8 cellular contexts compared by ENCODE assay signal in the genomic region with DNA sequence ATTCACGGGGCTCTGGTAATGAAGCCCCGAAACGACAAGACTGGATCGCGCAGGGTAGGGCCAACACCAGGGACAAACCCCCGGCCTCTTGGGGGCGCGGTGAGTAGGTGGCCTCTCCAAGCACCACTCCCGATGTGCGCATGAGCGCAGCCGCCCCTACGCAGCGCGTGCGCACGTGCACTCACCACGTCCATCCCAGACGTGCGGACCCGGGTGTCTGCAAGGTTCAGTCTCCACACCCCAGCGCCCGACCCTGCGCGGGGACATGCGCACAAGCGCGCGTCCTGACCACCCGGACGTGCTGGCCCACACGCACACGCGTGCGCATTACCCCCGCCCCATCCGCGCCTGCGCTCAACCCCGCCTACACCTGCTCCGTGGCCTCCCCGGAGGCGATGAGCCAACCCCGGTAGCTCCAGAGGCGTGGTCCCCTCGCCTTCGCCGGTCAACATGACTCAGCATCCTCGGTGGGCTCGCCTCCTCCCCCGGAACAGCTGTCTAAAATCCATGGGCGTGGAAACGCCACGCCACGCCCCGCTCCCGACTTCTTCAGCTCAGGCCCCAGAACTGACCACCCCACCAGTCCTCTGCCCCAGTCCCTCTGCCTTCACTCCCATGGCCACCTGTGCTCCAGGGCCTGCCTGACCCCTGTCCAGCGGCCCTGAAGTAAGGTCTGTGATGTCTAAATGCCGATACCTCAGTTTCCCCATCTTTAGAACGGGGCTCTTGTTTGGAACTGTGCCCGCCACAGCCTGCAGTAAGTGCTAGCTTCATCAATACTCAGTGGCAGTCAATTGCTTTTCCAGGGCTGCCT. TPM values are rescaled to one million over a fixed set of nuclear protein-coding genes. Genes with fewer than 3 reads are reported as not detected.
DNase-seq lines count a peak whose midpoint lies in the region; ATAC-seq, FAIRE-seq and TF ChIP-seq lines count a peak whose summit lies in the region.

No MANE protein-coding gene starts in this region.

- peak; percentile 51 for TF ChIP-seq CTCF in D721Med (IDR thresholded peaks at IDR 0.05; ENCODE audit: insufficient read depth, missing control alignments)
- peak; percentile 59 to 83 for TF ChIP-seq CTCF in endothelial cell of umbilical vein (IDR thresholded peaks at IDR 0.05; ENCODE audit: extremely low read depth in 1 of 2, insufficient read depth in 1 of 2, low read depth in 1 of 2, low read length in 2 of 2)

- no TSS peak for BruUV-seq in endothelial cell of umbilical vein (replicated peaks; lab: Mats Ljungman, UMichigan)

- dilution Hi-C loops in endothelial cell of umbilical vein (cut with MboI; ENCODE audit: extremely low pct_ligation_motif_present, low sequenced_read_pairs): no loop called here

- peak; percentile 95 for DNase-seq in D721Med (ENCODE audit: insufficient read length, low spot score)
- DNase-seq in NOMO-1 treated with dmso at 0.1 percent for 144 hours (lab: John Stamatoyannopoulos, UW; ENCODE audit: unreplicated experiment): peak; percentile 89
- DNase-seq in activated CD8-positive, alpha-beta memory T cell treated with anti-CD3 and anti-CD28 coated beads, Interleukin-2, amount 50 U/mL, for 24 hours (ENCODE audit: extremely low read depth): peak; percentile 96
- DNase-seq in endothelial cell of umbilical vein (ENCODE audit: low read depth, low spot score): peak; percentile 99
- peak; percentile 89 for DNase-seq in midbrain (lab: John Stamatoyannopoulos, UW)
- DNase-seq in stimulated activated CD8-positive, alpha-beta memory T cell treated with anti-CD3 and anti-CD28 coated beads, Interleukin-2, amount 100 ng/mL, for 1 hour (ENCODE audit: low read depth in 2 of 2): peak; percentile 86 to 87

- H3K4me2 ChIP-seq in endothelial cell of umbilical vein (ENCODE audit: insufficient read depth, low read length): peak overlapping the region; percentile 71

- no peaks in the 10 kb centered on the region for H3K9me1 ChIP-seq in endothelial cell of umbilical vein (replicated peaks; ENCODE audit: control insufficient read depth, extremely low read depth, insufficient read depth, low read length)

- no peaks in the 10 kb centered on the region for H4K20me1 ChIP-seq in endothelial cell of umbilical vein (replicated peaks; ENCODE audit: control insufficient read depth, extremely low read depth, insufficient read depth, low read length)

- ATAC-seq in GM21423 (IDR thresholded peaks at IDR 0.05; ENCODE audit: unreplicated experiment): peak; percentile 88

- H3K4me1 ChIP-seq in HUES48 (ENCODE audit: control insufficient read depth, insufficient read depth, low read length) (peaks cover 8% of the 10 kb centered on the region; the same call in 1 of the 2 replicates), endothelial cell of umbilical vein (ENCODE audit: control insufficient read depth, extremely low read depth, insufficient read depth, low read length) (peaks cover 11% of the 10 kb centered on the region)

- POLR2A ChIA-PET in endothelial cell of umbilical vein (lab: Charles Lee): no interaction called here

- TF ChIP-seq POLR2A in endothelial cell of umbilical vein (IDR thresholded peaks at IDR 0.05; ENCODE audit: low read depth, low read length): peak; percentile 88

- H3K9ac ChIP-seq in HUES48 (ENCODE audit: low read depth, low read length) (peak overlapping the region; percentile 63), endothelial cell of umbilical vein (replicated peaks; ENCODE audit: extremely low read depth, insufficient read depth, low read length) (peak overlapping the region; percentile 62)

- peak overlapping the region; percentile 35 for H2AFZ ChIP-seq in endothelial cell of umbilical vein (ENCODE audit: low read depth, low read length)

- H3K27me3 ChIP-seq in HUES48 (ENCODE audit: control insufficient read depth, insufficient read depth, low read length) (no peaks in the 10 kb centered on the region), endothelial cell of umbilical vein (ENCODE audit: control insufficient read depth in 2 of 2, insufficient read depth in 2 of 2, low read length in 2 of 2) (no peaks in the 10 kb centered on the region)

- H3K27ac ChIP-seq in HUES48 (ENCODE audit: low read depth, low read length): peak overlapping the region; percentile 83
- H3K27ac ChIP-seq in endothelial cell of umbilical vein (ENCODE audit: insufficient read depth, low read depth, low read length): peak overlapping the region; percentile 26

- H3K9me3 ChIP-seq in HUES48 (ENCODE audit: control insufficient read depth, insufficient read depth, low read length): no peaks in the 10 kb centered on the region
- no peaks in the 10 kb centered on the region for H3K9me3 ChIP-seq in endothelial cell of umbilical vein (replicated peaks; ENCODE audit: control insufficient read depth, insufficient read depth, low read length)

- FAIRE-seq in D721Med (lab: Jason Lieb, UNC) (no peak), endothelial cell of umbilical vein (lab: Jason Lieb, UNC) (peak; percentile 98)

- CTCF ChIA-PET in endothelial cell of umbilical vein (lab: Charles Lee): interaction anchor here (0.6 to 2.0 kb wide), 7 partner anchors 8 to 140 kb away, joined by 3 to 9 read pairs (median 4); no protein-coding TSS in a partner anchor

- H3K4me3 ChIP-seq in HUES48 (ENCODE audit: low read depth, low read length): peak overlapping the region; percentile 60
- peak overlapping the region in 2 of 3 experiments; percentile 35 to 49 for H3K4me3 ChIP-seq in endothelial cell of umbilical vein (replicated peaks in 1 of 3; ENCODE audit: insufficient read depth in 1 of 3, low read depth in 1 of 3, low read length in 3 of 3)

- intact Hi-C loops in endothelial cell of umbilical vein (cut with micrococcal nuclease): no loop called here

- H3K79me2 ChIP-seq in endothelial cell of umbilical vein (ENCODE audit: control insufficient read depth, insufficient read depth, low read length): no peaks in the 10 kb centered on the region

- peaks cover 7% of the 10 kb centered on the region; the same call in 1 of the 2 replicates for H3K36me3 ChIP-seq in HUES48 (ENCODE audit: control insufficient read depth, insufficient read depth, low read length)
- peaks cover 0 to 8% of the 10 kb centered on the region in 2 experiments for H3K36me3 ChIP-seq in endothelial cell of umbilical vein (ENCODE audit: control insufficient read depth in 2 of 2, extremely low read depth in 1 of 2, insufficient read depth in 2 of 2, low read length in 2 of 2)

TF ChIP-seq in endothelial cell of umbilical vein, 7 proteins besides CTCF, POLR2A, EP300 and RAD21:
- no peak for TF ChIP-seq MYC (IDR thresholded peaks at IDR 0.05; ENCODE audit: low read depth, low read length)
- TF ChIP-seq JUN (IDR thresholded peaks at IDR 0.05; ENCODE audit: borderline replicate concordance, insufficient read depth, insufficient read length, low read depth): no peak
- TF ChIP-seq EZH2 (IDR thresholded peaks at IDR 0.05; ENCODE audit: borderline replicate concordance, low read depth, low read length, severe bottlenecking): no peak
- TF ChIP-seq GATA2 (IDR thresholded peaks at IDR 0.05; ENCODE audit: insufficient read depth, insufficient read length, low read depth, low read length): no peak
- TF ChIP-seq, protein P1, sequence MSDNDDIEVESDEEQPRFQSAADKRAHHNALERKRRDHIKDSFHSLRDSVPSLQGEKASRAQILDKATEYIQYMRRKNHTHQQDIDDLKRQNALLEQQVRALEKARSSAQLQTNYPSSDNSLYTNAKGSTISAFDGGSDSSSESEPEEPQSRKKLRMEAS (IDR thresholded peaks at IDR 0.05; ENCODE audit: insufficient read depth, insufficient read length): peak; percentile 91
- peak; percentile 51 for TF ChIP-seq FOS (IDR thresholded peaks at IDR 0.05; ENCODE audit: borderline replicate concordance, insufficient read depth, low read length)
- peak; percentile 86 for TF ChIP-seq POLR2AphosphoS5 (IDR thresholded peaks at IDR 0.05; ENCODE audit: insufficient read depth, low read depth, low read length)

RNA-seq across cellular contexts. Expression of a gene that starts 5.6 kb away (rescaled TPM):
- 245 and 273 TPM in 2 replicates for total RNA-seq in endothelial cell of umbilical vein
- 110 and 131 TPM in 2 replicates for polyA plus RNA-seq in endothelial cell of umbilical vein
- 137 and 144 TPM in 2 replicates for polyA plus RNA-seq in endothelial cell of umbilical vein (2011; cell fraction: cytosol; rRNA removed)
- 112 and 115 TPM in 2 replicates for polyA plus RNA-seq in endothelial cell of umbilical vein (2011; cell fraction: nucleus; rRNA removed)
- 238 and 247 TPM in 2 replicates for polyA plus RNA-seq in endothelial cell of umbilical vein (2012)
- 204 and 222 TPM in 2 replicates for polyA minus RNA-seq in endothelial cell of umbilical vein
- polyA minus RNA-seq in endothelial cell of umbilical vein (2011; cell fraction: cytosol; rRNA and poly(A)+ RNA removed): 198 TPM
- 64.3 and 74.5 TPM in 2 replicates for polyA minus RNA-seq in endothelial cell of umbilical vein (2011; cell fraction: nucleus; rRNA and poly(A)+ RNA removed)

RNA-seq across cellular contexts. Expression of a gene that starts 44.9 kb away (rescaled TPM):
- total RNA-seq in endothelial cell of umbilical vein: 12.4 and 12.9 TPM in 2 replicates
- 20.3 and 24.9 TPM in 2 replicates for polyA plus RNA-seq in endothelial cell of umbilical vein
- polyA plus RNA-seq in endothelial cell of umbilical vein (2011; cell fraction: cytosol; rRNA removed): 19.2 and 19.6 TPM in 2 replicates
- 9.0 and 11.1 TPM in 2 replicates for polyA plus RNA-seq in endothelial cell of umbilical vein (2011; cell fraction: nucleus; rRNA removed)
- polyA plus RNA-seq in endothelial cell of umbilical vein (2012): 18.4 and 21.4 TPM in 2 replicates
- polyA minus RNA-seq in endothelial cell of umbilical vein: 22.9 and 23.2 TPM in 2 replicates
- polyA minus RNA-seq in endothelial cell of umbilical vein (2011; cell fraction: cytosol; rRNA and poly(A)+ RNA removed): 5.9 TPM
- polyA minus RNA-seq in endothelial cell of umbilical vein (2011; cell fraction: nucleus; rRNA and poly(A)+ RNA removed): 3.1 and 5.6 TPM in 2 replicates

Comparison
In these comparisons a context has a peak if more than half of its experiments do, and no peak if none do; other contexts are left out.
1. Peak in every context shown above with its lines: DNase-seq, ATAC-seq, H3K4me3 ChIP-seq and H3K27ac ChIP-seq.